ENCODE assay signal across 12 cellular contexts in the genomic region with DNA sequence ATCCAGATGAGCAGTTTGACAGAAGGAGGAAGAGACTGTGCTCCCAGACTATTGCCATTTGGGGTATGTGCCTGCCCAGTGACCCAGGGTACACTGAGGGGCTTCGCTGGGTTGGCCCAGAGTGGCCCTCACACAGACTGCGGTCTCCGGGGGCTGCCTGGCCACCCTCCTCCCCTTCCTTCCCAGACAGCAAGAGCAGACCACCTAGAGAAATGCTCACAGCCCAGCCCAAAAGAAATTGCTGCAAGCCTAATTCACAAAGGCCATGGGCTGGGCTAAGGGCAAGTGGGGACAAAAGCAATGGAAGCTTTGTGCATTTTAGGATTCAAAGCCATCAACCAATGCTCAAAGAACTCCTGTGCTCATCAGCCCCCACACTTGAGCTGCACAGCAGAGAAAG.
"Had no signal": no experiment of that assay in that cellular context is flagged by ENCODE, and none has a peak within 500 bp of the region (broad histone marks: within the 10 kb centered on the region; RNA-seq: fewer than 3 reads in every experiment).

No MANE protein-coding gene starts in this region.

- H3K4me1 ChIP-seq: psoas muscle had no signal

- H3K27me3 ChIP-seq: right lobe of liver, vagina had no signal

- DNase-seq: activated CD8-positive, alpha-beta T cell treated with anti-CD3 and anti-CD28 coated beads for 36 hours; activated gamma-delta T cell; activated T-cell treated with anti-CD3 and anti-CD28 coated beads, Interleukin-2, amount 50 U/mL, for 4 hours; psoas muscle; stimulated activated CD4-positive, alpha-beta T cell treated with anti-CD3 and anti-CD28 coated beads, Interleukin-12 subunit alpha, Interleukin-12 subunit beta, amount 100 ng/mL, for 4 hours; stimulated activated CD4-positive, alpha-beta T cell treated with anti-CD3 and anti-CD28 coated beads, Interleukin-2, amount 100 ng/mL, for 24 hours had no signal

- H3K9me3 Mint-ChIP-seq: activated CD8-positive, alpha-beta T cell treated with anti-CD3 and anti-CD28 coated beads for 36 hours; activated naive CD4-positive, alpha-beta T cell treated with anti-CD3 and anti-CD28 coated beads, Interleukin-2, amount 50 U/mL, for 72 hours; activated T-cell treated with anti-CD3 and anti-CD28 coated beads, Interleukin-2, amount 50 U/mL, for 4 hours; natural killer cell treated with Interleukin-12 subunit alpha and Interleukin-12 subunit beta and Interleukin-15 and Interleukin-18, amount 100 ng/mL, for 72 hours had no signal

- H3K9me3 ChIP-seq: psoas muscle, right lobe of liver, vagina had no signal

- ATAC-seq: activated CD8-positive, alpha-beta T cell treated with anti-CD3 and anti-CD28 coated beads for 36 hours; activated naive CD4-positive, alpha-beta T cell treated with anti-CD3 and anti-CD28 coated beads, Interleukin-2, amount 50 U/mL, for 72 hours; activated T-cell treated with anti-CD3 and anti-CD28 coated beads, Interleukin-2, amount 50 U/mL, for 4 hours; esophagus mucosa; natural killer cell treated with Interleukin-12 subunit alpha and Interleukin-12 subunit beta and Interleukin-15 and Interleukin-18, amount 100 ng/mL, for 72 hours; psoas muscle; right lobe of liver had no signal

- FAIRE-seq: colon had no signal

- H3K4me3 ChIP-seq: psoas muscle, right lobe of liver, vagina had no signal

- H3K36me3 Mint-ChIP-seq: activated naive CD4-positive, alpha-beta T cell treated with anti-CD3 and anti-CD28 coated beads, Interleukin-2, amount 50 U/mL, for 72 hours; natural killer cell treated with Interleukin-12 subunit alpha and Interleukin-12 subunit beta and Interleukin-15 and Interleukin-18, amount 100 ng/mL, for 72 hours had no signal

- H3K27me3 Mint-ChIP-seq: activated CD8-positive, alpha-beta T cell treated with anti-CD3 and anti-CD28 coated beads for 36 hours had no signal

- H3K27ac Mint-ChIP-seq: activated CD8-positive, alpha-beta T cell treated with anti-CD3 and anti-CD28 coated beads for 36 hours; natural killer cell treated with Interleukin-12 subunit alpha and Interleukin-12 subunit beta and Interleukin-15 and Interleukin-18, amount 100 ng/mL, for 72 hours had no signal

- H3K36me3 ChIP-seq: right lobe of liver, vagina had no signal

- H3K27ac ChIP-seq: psoas muscle, right lobe of liver, vagina had no signal

- H3K4me3 Mint-ChIP-seq: activated CD8-positive, alpha-beta T cell treated with anti-CD3 and anti-CD28 coated beads for 36 hours; activated T-cell treated with anti-CD3 and anti-CD28 coated beads, Interleukin-2, amount 50 U/mL, for 4 hours; natural killer cell treated with Interleukin-12 subunit alpha and Interleukin-12 subunit beta and Interleukin-15 and Interleukin-18, amount 100 ng/mL, for 72 hours had no signal
